ENCODE assay signal across 8 cellular contexts in genomic region chr5:69364414-69364813, GRCh38. TPM values are rescaled to one million over a fixed set of nuclear protein-coding genes. Genes with fewer than 3 reads are reported as not detected.
DNase-seq lines count a peak whose midpoint lies in the region; ATAC-seq and TF ChIP-seq lines count a peak whose summit lies in the region.

No MANE protein-coding gene starts in this region.

- no peaks in the 10 kb centered on the region for H4K20me1 ChIP-seq in mammary epithelial cell (ENCODE audit: insufficient read depth, low read length)

- peaks cover 25% of the 10 kb centered on the region for H3K36me3 ChIP-seq in mammary epithelial cell (ENCODE audit: insufficient read depth, low read length)

- no TSS peak for BruUV-seq in mammary epithelial cell (replicated peaks; lab: Mats Ljungman, UMichigan)

- H3K4me1 Mint-ChIP-seq in activated CD8-positive, alpha-beta T cell treated with anti-CD3 and anti-CD28 coated beads for 36 hours (ENCODE audit: low read depth): peaks cover 34% of the 10 kb centered on the region
- peaks cover 25% of the 10 kb centered on the region for H3K4me1 Mint-ChIP-seq in activated CD8-positive, alpha-beta T cell treated with anti-CD3 and anti-CD28 coated beads, Interleukin-2, amount 10 ng/mL, durations not matched to agents 7 days and 5 days (ENCODE audit: low read depth)
- peaks cover 11% of the 10 kb centered on the region for H3K4me1 Mint-ChIP-seq in progenitor cell of endocrine pancreas (ENCODE audit: low read depth)

- WGBS in mammary epithelial cell (ENCODE audit: low coverage, missing lambda C conversion rate): 47% methylated on average over 3 of the region's 3 CpGs

- no peaks in the 10 kb centered on the region for H3K4me1 ChIP-seq in mammary epithelial cell (ENCODE audit: insufficient read depth, low read length)

- no peaks in the 10 kb centered on the region for H3K9me3 ChIP-seq in mammary epithelial cell (replicated peaks; ENCODE audit: insufficient read depth, low read length)

- H3K27ac ChIP-seq in mammary epithelial cell (ENCODE audit: insufficient read depth, low read depth, low read length): no peak overlapping the region

- H3K4me2 ChIP-seq in mammary epithelial cell (ENCODE audit: insufficient read depth, low read depth, low read length): no peak overlapping the region

- peaks cover 51% of the 10 kb centered on the region for H3K36me3 Mint-ChIP-seq in activated CD8-positive, alpha-beta T cell treated with anti-CD3 and anti-CD28 coated beads for 36 hours (ENCODE audit: low read depth)
- peaks cover 51% of the 10 kb centered on the region for H3K36me3 Mint-ChIP-seq in activated CD8-positive, alpha-beta T cell treated with anti-CD3 and anti-CD28 coated beads, Interleukin-2, amount 10 ng/mL, durations not matched to agents 7 days and 5 days (ENCODE audit: low read depth)
- peaks cover 10% of the 10 kb centered on the region for H3K36me3 Mint-ChIP-seq in progenitor cell of endocrine pancreas (ENCODE audit: insufficient read depth)

- no peak overlapping the region for H2AFZ ChIP-seq in mammary epithelial cell (ENCODE audit: low read depth, low read length)

- H3K9me3 Mint-ChIP-seq in activated CD8-positive, alpha-beta T cell treated with anti-CD3 and anti-CD28 coated beads for 36 hours: no peaks in the 10 kb centered on the region
- no peaks in the 10 kb centered on the region for H3K9me3 Mint-ChIP-seq in activated CD8-positive, alpha-beta T cell treated with anti-CD3 and anti-CD28 coated beads, Interleukin-2, amount 10 ng/mL, durations not matched to agents 7 days and 5 days (ENCODE audit: insufficient read depth)
- H3K9me3 Mint-ChIP-seq in progenitor cell of endocrine pancreas (ENCODE audit: low read depth): no peaks in the 10 kb centered on the region

- H3K4me3 ChIP-seq in mammary epithelial cell (replicated peaks in 1 of 3; ENCODE audit: insufficient read depth in 1 of 3, low read depth in 2 of 3, low read length in 3 of 3): no peak overlapping the region

- CTCF ChIA-PET in activated CD8-positive, alpha-beta T cell treated with anti-CD3 and anti-CD28 coated beads for 36 hours (lab: Charles Lee): interaction anchor here (1.8 kb wide), 1 partner anchor 29 kb away, joined by 4 read pairs; no protein-coding TSS in a partner anchor
- CTCF ChIA-PET in activated CD8-positive, alpha-beta T cell treated with anti-CD3 and anti-CD28 coated beads, Interleukin-2, amount 10 ng/mL, durations not matched to agents 7 days and 5 days (lab: Charles Lee): no interaction called here
- CTCF ChIA-PET in mammary epithelial cell (lab: Charles Lee; ENCODE audit: low non-redundant PET): no interaction called here

- peak overlapping the region; percentile 40 for H3K27ac Mint-ChIP-seq in activated CD8-positive, alpha-beta T cell treated with anti-CD3 and anti-CD28 coated beads for 36 hours
- H3K27ac Mint-ChIP-seq in activated CD8-positive, alpha-beta T cell treated with anti-CD3 and anti-CD28 coated beads, Interleukin-2, amount 10 ng/mL, durations not matched to agents 7 days and 5 days: no peak overlapping the region
- no peak overlapping the region for H3K27ac Mint-ChIP-seq in progenitor cell of endocrine pancreas

- peak; percentile 12 for DNase-seq in activated CD8-positive, alpha-beta T cell treated with anti-CD3 and anti-CD28 coated beads for 36 hours
- DNase-seq in activated CD8-positive, alpha-beta T cell treated with anti-CD3 and anti-CD28 coated beads, Interleukin-2, amount 10 ng/mL, durations not matched to agents 7 days and 5 days: no peak
- DNase-seq in LHCN-M2 (ENCODE audit: low read depth): peak; percentile 26
- DNase-seq in mammary epithelial cell: no peak
- no peak for DNase-seq in progenitor cell of endocrine pancreas (ENCODE audit: low spot score, unreplicated experiment)
- no peak for DNase-seq in NCI-H1092 (lab: John Stamatoyannopoulos, UW)

- H3K27me3 Mint-ChIP-seq in activated CD8-positive, alpha-beta T cell treated with anti-CD3 and anti-CD28 coated beads for 36 hours: no peaks in the 10 kb centered on the region
- H3K27me3 Mint-ChIP-seq in activated CD8-positive, alpha-beta T cell treated with anti-CD3 and anti-CD28 coated beads, Interleukin-2, amount 10 ng/mL, durations not matched to agents 7 days and 5 days (ENCODE audit: low read depth): no peaks in the 10 kb centered on the region
- H3K27me3 Mint-ChIP-seq in progenitor cell of endocrine pancreas: no peaks in the 10 kb centered on the region

- dilution Hi-C loops in mammary epithelial cell (cut with HindIII; ENCODE audit: low sequenced_read_pairs): no loop called here

- no peak overlapping the region for H3K9ac ChIP-seq in mammary epithelial cell (ENCODE audit: insufficient read depth, low read length)

- H3K79me2 ChIP-seq in mammary epithelial cell (ENCODE audit: insufficient read depth, low read length): peaks cover 87% of the 10 kb centered on the region

- in situ Hi-C loops in mammary epithelial cell (cut with MboI; ENCODE audit: low sequenced_read_pairs in 2 of 2): loop anchor here in 1 of 2 donors (25.0 kb wide), 1 partner anchor 277 kb away; the partner anchor contains the start of gene SLC30A5

- H3K4me3 Mint-ChIP-seq in activated CD8-positive, alpha-beta T cell treated with anti-CD3 and anti-CD28 coated beads for 36 hours: no peak overlapping the region
- no peak overlapping the region for H3K4me3 Mint-ChIP-seq in activated CD8-positive, alpha-beta T cell treated with anti-CD3 and anti-CD28 coated beads, Interleukin-2, amount 10 ng/mL, durations not matched to agents 7 days and 5 days
- no peak overlapping the region for H3K4me3 Mint-ChIP-seq in progenitor cell of endocrine pancreas (ENCODE audit: low read depth)

- ATAC-seq in activated CD8-positive, alpha-beta T cell treated with anti-CD3 and anti-CD28 coated beads for 36 hours: peak; percentile 25
- no peak for ATAC-seq in activated CD8-positive, alpha-beta T cell treated with anti-CD3 and anti-CD28 coated beads, Interleukin-2, amount 10 ng/mL, durations not matched to agents 7 days and 5 days
- ATAC-seq in GM18909 (IDR thresholded peaks at IDR 0.05; ENCODE audit: poor library complexity, unreplicated experiment) (no peak), GM18520 (IDR thresholded peaks at IDR 0.05; ENCODE audit: unreplicated experiment) (no peak)

- H3K27me3 ChIP-seq in mammary epithelial cell (ENCODE audit: insufficient read depth, low read length): no peaks in the 10 kb centered on the region

- TF ChIP-seq CTCF in activated CD8-positive, alpha-beta T cell treated with anti-CD3 and anti-CD28 coated beads for 36 hours (IDR thresholded peaks at IDR 0.05): peak; percentile 33
- TF ChIP-seq CTCF in mammary epithelial cell (conservative IDR thresholded peaks at IDR 0.05 in 1 of 2, IDR thresholded peaks at IDR 0.05 in 1 of 2; ENCODE audit: extremely low read depth in 1 of 2, insufficient read depth in 1 of 2, low read depth in 1 of 2, low read length in 2 of 2) (peak; percentile 41 to 43), progenitor cell of endocrine pancreas (IDR thresholded peaks at IDR 0.05; ENCODE audit: unreplicated experiment) (peak; percentile 48)

- POLR2A ChIA-PET in activated CD8-positive, alpha-beta T cell treated with anti-CD3 and anti-CD28 coated beads for 36 hours (lab: Charles Lee): no interaction called here
- POLR2A ChIA-PET in activated CD8-positive, alpha-beta T cell treated with anti-CD3 and anti-CD28 coated beads, Interleukin-2, amount 10 ng/mL, durations not matched to agents 7 days and 5 days (lab: Charles Lee): no interaction called here

- intact Hi-C loops in activated CD8-positive, alpha-beta T cell treated with anti-CD3 and anti-CD28 coated beads for 36 hours (cut with micrococcal nuclease): loop anchor here (10.0 kb wide), 1 partner anchor 270 kb away; the partner anchor contains the start of gene SLC30A5
- intact Hi-C loops in mammary epithelial cell (cut with micrococcal nuclease): no loop called here

RNA-seq across cellular contexts. Expression of gene AK6, which starts 4.9 kb away (rescaled TPM):
- total RNA-seq in activated CD8-positive, alpha-beta T cell treated with anti-CD3 and anti-CD28 coated beads for 36 hours: 100 to 1,000 TPM in 1 of 2 experiments, 10 to 100 TPM in 1; 95.7 to 107 TPM
- 10 to 100 TPM; 36.8 to 39.7 TPM for total RNA-seq in activated CD8-positive, alpha-beta T cell treated with anti-CD3 and anti-CD28 coated beads, Interleukin-2, amount 10 ng/mL, durations not matched to agents 7 days and 5 days
- total RNA-seq in LHCN-M2 (2014; rRNA removed): 24.1 and 43.7 TPM in 2 replicates
- polyA plus RNA-seq in LHCN-M2 (2012): 48.7 TPM
- 10 to 100 TPM; 14.0 to 38.5 TPM for total RNA-seq in mammary epithelial cell
- polyA plus RNA-seq in mammary epithelial cell: 17.5 TPM
- 5.8 TPM for polyA minus RNA-seq in mammary epithelial cell
- total RNA-seq in progenitor cell of endocrine pancreas: 34.0 and 36.1 TPM in 2 replicates

RNA-seq across cellular contexts. Expression of gene TAF9, which starts 4.9 kb away (rescaled TPM):
- total RNA-seq in activated CD8-positive, alpha-beta T cell treated with anti-CD3 and anti-CD28 coated beads for 36 hours: 10 to 100 TPM; 68.8 to 70.6 TPM
- total RNA-seq in activated CD8-positive, alpha-beta T cell treated with anti-CD3 and anti-CD28 coated beads, Interleukin-2, amount 10 ng/mL, durations not matched to agents 7 days and 5 days: 10 to 100 TPM; 52.0 to 52.8 TPM
- total RNA-seq in LHCN-M2 (2014; rRNA removed) (75.7 and 84.4 TPM in 2 replicates), mammary epithelial cell (100 to 1,000 TPM in 1 of 2 donors, 10 to 100 TPM in 1; 84.0 to 105 TPM), progenitor cell of endocrine pancreas (53.4 and 58.9 TPM in 2 replicates)
- polyA plus RNA-seq in LHCN-M2 (2012): 63.0 TPM
- 121 TPM for polyA plus RNA-seq in mammary epithelial cell
- 68.3 TPM for polyA minus RNA-seq in mammary epithelial cell

RNA-seq across cellular contexts. Expression of gene RAD17, which starts 5.2 kb away (rescaled TPM):
- 10 to 100 TPM; 22.9 to 26.5 TPM for total RNA-seq in activated CD8-positive, alpha-beta T cell treated with anti-CD3 and anti-CD28 coated beads for 36 hours
- 10 to 100 TPM; 22.6 TPM for total RNA-seq in activated CD8-positive, alpha-beta T cell treated with anti-CD3 and anti-CD28 coated beads, Interleukin-2, amount 10 ng/mL, durations not matched to agents 7 days and 5 days
- total RNA-seq in LHCN-M2 (2014; rRNA removed) (21.7 and 24.7 TPM in 2 replicates), mammary epithelial cell (10 to 100 TPM; 21.5 to 23.3 TPM), progenitor cell of endocrine pancreas (35.3 and 36.4 TPM in 2 replicates)
- 9.9 TPM for polyA plus RNA-seq in LHCN-M2 (2012)
- polyA plus RNA-seq in mammary epithelial cell: 8.7 TPM
- polyA minus RNA-seq in mammary epithelial cell: 12.4 TPM

RNA-seq across cellular contexts. Expression of gene CCDC125, which starts 31.8 kb away (rescaled TPM):
- total RNA-seq in activated CD8-positive, alpha-beta T cell treated with anti-CD3 and anti-CD28 coated beads for 36 hours: 1 to 10 TPM; 8.3 to 9.1 TPM
- 1 to 10 TPM; 8.4 to 9.5 TPM for total RNA-seq in activated CD8-positive, alpha-beta T cell treated with anti-CD3 and anti-CD28 coated beads, Interleukin-2, amount 10 ng/mL, durations not matched to agents 7 days and 5 days
- total RNA-seq in LHCN-M2 (2014; rRNA removed) (0.83 and 1.1 TPM in 2 replicates), mammary epithelial cell (1 to 10 TPM; 5.2 to 6.6 TPM), progenitor cell of endocrine pancreas (10.8 and 15.5 TPM in 2 replicates)
- 0.80 TPM for polyA plus RNA-seq in LHCN-M2 (2012)
- 1.9 TPM for polyA plus RNA-seq in mammary epithelial cell
- 4.2 TPM for polyA minus RNA-seq in mammary epithelial cell

RNA-seq across cellular contexts. Expression of gene MARVELD2, which starts 50.5 kb away (rescaled TPM):
- under 1 TPM; 0.29 to 0.60 TPM for total RNA-seq in activated CD8-positive, alpha-beta T cell treated with anti-CD3 and anti-CD28 coated beads for 36 hours
- total RNA-seq in activated CD8-positive, alpha-beta T cell treated with anti-CD3 and anti-CD28 coated beads, Interleukin-2, amount 10 ng/mL, durations not matched to agents 7 days and 5 days: under 1 TPM; 0.18 to 0.26 TPM
- total RNA-seq in LHCN-M2 (2014; rRNA removed): 0.26 TPM in 1 of 2 replicates, not detected in the other
- polyA plus RNA-seq in LHCN-M2 (2012): not detected
- total RNA-seq in mammary epithelial cell: 10 to 100 TPM; 35.3 to 52.0 TPM
- polyA plus RNA-seq in mammary epithelial cell: 26.6 TPM
- polyA minus RNA-seq in mammary epithelial cell: 41.7 TPM
- total RNA-seq in progenitor cell of endocrine pancreas: 67.0 and 71.6 TPM in 2 replicates

Comparison
In these comparisons a context has a peak if more than half of its experiments do, and no peak if none do; other contexts are left out.
1. DNase-seq: peak in activated CD8-positive, alpha-beta T cell treated with anti-CD3 and anti-CD28 coated beads for 36 hours (single experiment) and LHCN-M2 (single experiment); none in activated CD8-positive, alpha-beta T cell treated with anti-CD3 and anti-CD28 coated beads, Interleukin-2, amount 10 ng/mL, durations not matched to agents 7 days and 5 days (single experiment), mammary epithelial cell (single experiment), progenitor cell of endocrine pancreas (single experiment) and NCI-H1092 (single experiment).
2. Peak in every context shown above with its lines, with median percentiles within 50 percentile points of each other: CTCF ChIP-seq.